ENCODE assay signal across 9 cellular contexts in the genomic region with DNA sequence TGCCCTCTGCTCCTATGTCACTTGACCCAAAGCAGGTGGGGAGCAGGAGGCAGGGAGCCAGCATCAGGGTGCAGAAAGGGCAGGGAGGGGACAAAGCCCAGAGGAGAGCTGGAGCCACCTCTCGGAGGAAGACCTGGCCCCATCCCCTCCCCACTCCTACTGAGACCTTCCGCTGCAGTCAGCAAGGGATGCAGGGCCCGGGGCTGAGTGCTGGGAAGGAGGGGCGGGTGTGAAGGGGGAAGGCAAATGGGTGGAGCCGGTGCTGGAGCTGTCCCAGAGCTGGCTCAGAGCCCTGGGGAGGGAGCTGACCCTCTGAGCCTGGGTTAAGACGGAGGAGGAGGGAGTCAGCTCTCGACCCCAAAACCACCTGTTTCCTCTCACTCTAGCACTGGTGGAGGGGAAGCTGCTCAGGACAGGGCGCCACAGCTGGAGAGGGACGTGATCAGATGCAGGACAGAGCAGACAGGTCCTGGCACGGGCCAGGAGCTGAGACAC. TPM values are rescaled to one million over a fixed set of nuclear protein-coding genes. Genes with fewer than 3 reads are reported as not detected.
DNase-seq lines count a peak whose midpoint lies in the region; ATAC-seq and TF ChIP-seq lines count a peak whose summit lies in the region.
"Had no signal": no experiment of that assay in that cellular context is flagged by ENCODE, and none has a peak within 500 bp of the region (broad histone marks: within the 10 kb centered on the region; RNA-seq: fewer than 3 reads in every experiment).

No MANE protein-coding gene starts in this region.

- H3K9me3 Mint-ChIP-seq in glutamatergic neuron (ENCODE audit: unreplicated experiment): peaks cover 12% of the 10 kb centered on the region
- H3K9me3 Mint-ChIP-seq in CD4-positive, alpha-beta T cell: no peaks in the 10 kb centered on the region

- H3K27me3 ChIP-seq in AG04450 (ENCODE audit: control insufficient read depth, insufficient read depth, low read length) (no peaks in the 10 kb centered on the region), osteoblast (ENCODE audit: insufficient read depth, low read length) (no peaks in the 10 kb centered on the region)
- no peaks in the 10 kb centered on the region for H3K27me3 ChIP-seq in CD4-positive, alpha-beta T cell (ENCODE audit: control insufficient read depth, insufficient read depth, low read length)

- CTCF ChIA-PET in AG04450 (lab: Charles Lee) (interaction anchor here (0.6 to 2.5 kb wide), 25 partner anchors 9 to 270 kb away, joined by 3 to 12 read pairs (median 4); partner anchors contain the start of gene RHOB), RWPE1 (lab: Yijun Ruan, JAX) (interaction anchor here (1.0 to 1.2 kb wide), 3 partner anchors 11 to 39 kb away, joined by 3 to 4 read pairs (median 4); no protein-coding TSS in a partner anchor)
- CTCF ChIA-PET in CD4-positive, alpha-beta T cell (lab: Charles Lee): no interaction called here

- H2AFZ ChIP-seq in osteoblast (ENCODE audit: low read length): no peak overlapping the region

- H4K20me1 ChIP-seq in osteoblast (ENCODE audit: insufficient read depth, low read length): no peaks in the 10 kb centered on the region

- H3K4me2 ChIP-seq in osteoblast (ENCODE audit: insufficient read depth, low read length): peak overlapping the region; percentile 24

- H3K36me3 Mint-ChIP-seq in glutamatergic neuron (ENCODE audit: unreplicated experiment): peaks cover 8% of the 10 kb centered on the region
- peaks cover 30% of the 10 kb centered on the region for H3K36me3 Mint-ChIP-seq in CD4-positive, alpha-beta T cell (ENCODE audit: low read depth)

- no peak for TF ChIP-seq CTCF in AG04450 (IDR thresholded peaks at IDR 0.05; ENCODE audit: low read depth, low read length)
- TF ChIP-seq CTCF in RWPE1 (conservative IDR thresholded peaks at IDR 0.05; ENCODE audit: low read depth): no peak
- no peak for TF ChIP-seq CTCF in glutamatergic neuron (IDR thresholded peaks at IDR 0.05; ENCODE audit: partially characterized antibody, unreplicated experiment)
- TF ChIP-seq CTCF in osteoblast (IDR thresholded peaks at IDR 0.05; ENCODE audit: extremely low read depth, low read depth, low read length): no peak
- no peak for TF ChIP-seq CTCF in CD4-positive, alpha-beta T cell (IDR thresholded peaks at IDR 0.05)

- H3K27ac ChIP-seq in AG04450 (ENCODE audit: low read depth, low read length) (peak overlapping the region; percentile 94), RWPE1 (peak overlapping the region; percentile 75), osteoblast (ENCODE audit: low read depth, low read length) (peak overlapping the region; percentile 98)
- H3K27ac ChIP-seq in CD4-positive, alpha-beta T cell (ENCODE audit: low read depth, low read length): no peak overlapping the region

- H3K9me3 ChIP-seq in AG04450 (ENCODE audit: control insufficient read depth, insufficient read depth, low read length): no peaks in the 10 kb centered on the region; the same call in 1 of the 2 replicates
- no peaks in the 10 kb centered on the region for H3K9me3 ChIP-seq in osteoblast (ENCODE audit: low read depth, low read length)
- no peaks in the 10 kb centered on the region for H3K9me3 ChIP-seq in CD4-positive, alpha-beta T cell (ENCODE audit: control insufficient read depth, low read length)
- H3K9me3 ChIP-seq: Caco-2 had no signal

- intact Hi-C loops in CD4-positive, alpha-beta T cell (cut with DNase I, micrococcal nuclease): no loop called here

- POLR2A ChIA-PET in AG04450 (lab: Yijun Ruan, JAX) (interaction anchor here (0.9 to 4.6 kb wide), 6 partner anchors 21 to 194 kb away, joined by 3 to 68 read pairs (median 6); partner anchors contain the start of gene RHOB), RWPE1 (lab: Yijun Ruan, JAX; ENCODE audit: low non-redundant PET) (interaction anchor here (2.2 kb wide), 1 partner anchor 170 kb away, joined by 5 read pairs; the partner anchor contains the start of gene RHOB)
- POLR2A ChIA-PET in CD4-positive, alpha-beta T cell (lab: Charles Lee): no interaction called here

- H3K36me3 ChIP-seq in osteoblast (ENCODE audit: insufficient read depth, low read length): no peaks in the 10 kb centered on the region

- H3K4me1 ChIP-seq in osteoblast (ENCODE audit: insufficient read depth, low read length): peaks cover 30% of the 10 kb centered on the region
- H3K4me1 ChIP-seq: Caco-2 had no signal

- peaks cover 11% of the 10 kb centered on the region for H3K4me1 Mint-ChIP-seq in glutamatergic neuron (ENCODE audit: low read depth, unreplicated experiment)
- H3K4me1 Mint-ChIP-seq in CD4-positive, alpha-beta T cell (ENCODE audit: low read depth): no peaks in the 10 kb centered on the region

- no peak overlapping the region for H3K27ac Mint-ChIP-seq in glutamatergic neuron (ENCODE audit: unreplicated experiment)
- no peak overlapping the region for H3K27ac Mint-ChIP-seq in CD4-positive, alpha-beta T cell

- DNase-seq in AG04450 (ENCODE audit: low read depth, low spot score) (no peak), RWPE1 (ENCODE audit: low spot score) (no peak), glutamatergic neuron (peak; percentile 22), osteoblast (ENCODE audit: insufficient read length, low spot score, missing footprints) (peak; percentile 41)
- no peak for DNase-seq in CD4-positive, alpha-beta T cell

- no peak overlapping the region for H3K4me3 ChIP-seq in AG04450 (ENCODE audit: low read depth, low read length)
- H3K4me3 ChIP-seq in osteoblast (ENCODE audit: insufficient read depth, low read length): no peak overlapping the region

- peaks cover 11% of the 10 kb centered on the region for H3K27me3 Mint-ChIP-seq in glutamatergic neuron (ENCODE audit: unreplicated experiment)
- no peaks in the 10 kb centered on the region for H3K27me3 Mint-ChIP-seq in CD4-positive, alpha-beta T cell

- ATAC-seq in CD4-positive, alpha-beta T cell (ENCODE audit: poor library complexity): no peak
- no peak for ATAC-seq in GM19328 (IDR thresholded peaks at IDR 0.05; ENCODE audit: unreplicated experiment)
- ATAC-seq in HG02588 (IDR thresholded peaks at IDR 0.05; ENCODE audit: unreplicated experiment): no peak
- no peak for ATAC-seq in HG02870 (IDR thresholded peaks at IDR 0.05; ENCODE audit: unreplicated experiment)

- no peak overlapping the region for H3K4me3 Mint-ChIP-seq in glutamatergic neuron (ENCODE audit: unreplicated experiment)
- no peak overlapping the region for H3K4me3 Mint-ChIP-seq in CD4-positive, alpha-beta T cell

- no peaks in the 10 kb centered on the region for H3K79me2 ChIP-seq in osteoblast (ENCODE audit: insufficient read depth, low read length)

RNA-seq across cellular contexts. Expression of gene HS1BP3, which starts 33.8 kb away (rescaled TPM):
- polyA plus RNA-seq in AG04450 (2011; rRNA removed): 14.2 and 16.1 TPM in 2 replicates
- polyA minus RNA-seq in AG04450 (2011; rRNA and poly(A)+ RNA removed): 17.9 and 19.2 TPM in 2 replicates
- total RNA-seq in glutamatergic neuron (ENCODE audit: unreplicated experiment) (23.8 TPM), osteoblast (47.4 and 47.8 TPM in 2 replicates)
- total RNA-seq in CD4-positive, alpha-beta T cell: 10 to 100 TPM in 1 of 2 experiments, 1 to 10 TPM in 1; 8.8 to 10.1 TPM

RNA-seq across cellular contexts. Expression of gene GDF7, which starts 49.8 kb away (rescaled TPM):
- 0.01 TPM in 2 replicates for polyA plus RNA-seq in AG04450 (2011; rRNA removed)
- polyA minus RNA-seq in AG04450 (2011; rRNA and poly(A)+ RNA removed): 0.05 TPM in 1 of 2 replicates, not detected in the other
- total RNA-seq in glutamatergic neuron (ENCODE audit: unreplicated experiment) (not detected), osteoblast (under 0.01 TPM in 1 of 2 replicates, not detected in the other)
- total RNA-seq in CD4-positive, alpha-beta T cell: under 1 TPM; 0.05 to 0.14 TPM

Comparison
In these comparisons a context has a peak if more than half of its experiments do, and no peak if none do; other contexts are left out.
1. DNase-seq: peak in glutamatergic neuron (single experiment) and osteoblast (single experiment); none in AG04450 (single experiment), RWPE1 (single experiment) and CD4-positive, alpha-beta T cell (0 of 10).